ENCODE assay signal across 12 cellular contexts in genomic region chr10:132429281-132430230, GRCh38. TPM values are rescaled to one million over a fixed set of nuclear protein-coding genes. Genes with fewer than 3 reads are reported as not detected.
DNase-seq lines count a peak whose midpoint lies in the region; ATAC-seq lines count a peak whose summit lies in the region.
"Had no signal": no experiment of that assay in that cellular context is flagged by ENCODE, and none has a peak within 500 bp of the region (broad histone marks: within the 10 kb centered on the region; RNA-seq: fewer than 3 reads in every experiment).

No MANE protein-coding gene starts in this region.

- H3K36me3 Mint-ChIP-seq in activated CD4-positive, alpha-beta T cell treated with anti-CD3 and anti-CD28 coated beads for 36 hours (ENCODE audit: low read depth) = no peaks in the 10 kb centered on the region
- no peaks in the 10 kb centered on the region for H3K36me3 Mint-ChIP-seq in stimulated activated effector memory CD8-positive, alpha-beta T cell treated with anti-CD3 and anti-CD28 coated beads, Interleukin-12 subunit alpha, Interleukin-12 subunit beta, amount 100 ng/mL, for 72 hours

- no peaks in the 10 kb centered on the region for H3K36me3 ChIP-seq in mesendoderm (ENCODE audit: control insufficient read depth, insufficient read depth, low read length)
- H3K36me3 ChIP-seq: uterus had no signal

- H3K56ac ChIP-seq in mesendoderm (ENCODE audit: low read length) = no peak overlapping the region

- no peak overlapping the region for H2BK5ac ChIP-seq in mesendoderm (ENCODE audit: low read length)

- no peak overlapping the region for H2AK5ac ChIP-seq in mesendoderm (ENCODE audit: low read length)

- no peaks in the 10 kb centered on the region for H3K9me3 Mint-ChIP-seq in activated CD4-positive, alpha-beta T cell treated with anti-CD3 and anti-CD28 coated beads for 36 hours (ENCODE audit: low read depth)
- no peaks in the 10 kb centered on the region for H3K9me3 Mint-ChIP-seq in stimulated activated effector memory CD8-positive, alpha-beta T cell treated with anti-CD3 and anti-CD28 coated beads, Interleukin-12 subunit alpha, Interleukin-12 subunit beta, amount 100 ng/mL, for 72 hours

- H3K27me3 Mint-ChIP-seq in activated CD4-positive, alpha-beta T cell treated with anti-CD3 and anti-CD28 coated beads for 36 hours = no peaks in the 10 kb centered on the region

- H3K79me2 ChIP-seq in mesendoderm (ENCODE audit: control insufficient read depth, insufficient read depth, low read length) = no peaks in the 10 kb centered on the region

- H3K4me2 ChIP-seq in mesendoderm (ENCODE audit: low read length) = no peak overlapping the region

- POLR2A ChIA-PET in activated CD4-positive, alpha-beta T cell treated with anti-CD3 and anti-CD28 coated beads for 36 hours (lab: Charles Lee) = interaction anchor here (0.6 kb wide), 1 partner anchor 67 kb away, joined by 3 read pairs; no protein-coding TSS in a partner anchor

- CTCF ChIA-PET in activated CD4-positive, alpha-beta T cell treated with anti-CD3 and anti-CD28 coated beads for 36 hours (lab: Charles Lee) = no interaction called here

- H4K5ac ChIP-seq in mesendoderm (ENCODE audit: low read length) = no peak overlapping the region

- intact Hi-C loops in activated CD4-positive, alpha-beta T cell treated with anti-CD3 and anti-CD28 coated beads for 36 hours (cut with DNase I, micrococcal nuclease) = no loop called here
- intact Hi-C loops in head of caudate nucleus (cut with DNase I) = no loop called here

- no peak overlapping the region for H3K27ac ChIP-seq in mesendoderm (ENCODE audit: low read depth, low read length)
- H3K27ac ChIP-seq: uterus had no signal

- H3K4ac ChIP-seq in mesendoderm (ENCODE audit: low read depth, low read length) = no peak overlapping the region

- H3K27me3 ChIP-seq in mesendoderm (ENCODE audit: insufficient read depth, low read length, poor library complexity) = no peaks in the 10 kb centered on the region
- H3K27me3 ChIP-seq: uterus had no signal

- DNase-seq in activated CD4-positive, alpha-beta T cell treated with anti-CD3 and anti-CD28 coated beads for 36 hours = no peak
- no peak for DNase-seq in activated CD4-positive, alpha-beta T cell treated with anti-CD3 and anti-CD28 coated beads for 4 hours
- DNase-seq in NCI-H2107 (lab: John Stamatoyannopoulos, UW) (peak; percentile 67), head of caudate nucleus (peak; percentile 44 to 94 (median 78)), mesendoderm (no peak), mesenteric fat pad (ENCODE audit: low spot score) (no peak), middle frontal gyrus (ENCODE audit: extremely low spot score, low spot score) (no peak)
- no peak for DNase-seq in stimulated activated effector memory CD8-positive, alpha-beta T cell treated with anti-CD3 and anti-CD28 coated beads, Interleukin-12 subunit alpha, Interleukin-12 subunit beta, amount 100 ng/mL, for 72 hours (ENCODE audit: low spot score in 2 of 2)
- DNase-seq: activated T-cell treated with anti-CD3 and anti-CD28 coated beads for 4 hours, GF-D8, midbrain, uterus had no signal

- no peak overlapping the region for H2BK120ac ChIP-seq in mesendoderm (ENCODE audit: low read depth, low read length)

- H3K18ac ChIP-seq in mesendoderm (ENCODE audit: low read length) = no peak overlapping the region

- H3K9ac ChIP-seq in mesendoderm (ENCODE audit: low read length) = no peak overlapping the region

- no peak overlapping the region for H3K4me3 Mint-ChIP-seq in activated CD4-positive, alpha-beta T cell treated with anti-CD3 and anti-CD28 coated beads for 36 hours
- no peak overlapping the region for H3K4me3 Mint-ChIP-seq in stimulated activated effector memory CD8-positive, alpha-beta T cell treated with anti-CD3 and anti-CD28 coated beads, Interleukin-12 subunit alpha, Interleukin-12 subunit beta, amount 100 ng/mL, for 72 hours

- H3K27ac Mint-ChIP-seq in activated CD4-positive, alpha-beta T cell treated with anti-CD3 and anti-CD28 coated beads for 36 hours = peak overlapping the region; percentile 18
- peak overlapping the region; percentile 35 for H3K27ac Mint-ChIP-seq in stimulated activated effector memory CD8-positive, alpha-beta T cell treated with anti-CD3 and anti-CD28 coated beads, Interleukin-12 subunit alpha, Interleukin-12 subunit beta, amount 100 ng/mL, for 72 hours

- H3K4me3 ChIP-seq in mesendoderm (ENCODE audit: low read length) = no peak overlapping the region
- H3K4me3 ChIP-seq: uterus had no signal

- H3K79me1 ChIP-seq in mesendoderm (ENCODE audit: low read length) = no peaks in the 10 kb centered on the region

- no peak overlapping the region for H3K23ac ChIP-seq in mesendoderm (ENCODE audit: low read length)

- H2BK15ac ChIP-seq in mesendoderm (replicated peaks; ENCODE audit: low read depth) = no peak overlapping the region

- H3K4me1 ChIP-seq in mesendoderm (ENCODE audit: control insufficient read depth, low read depth, low read length) = no peaks in the 10 kb centered on the region
- H3K4me1 ChIP-seq: uterus had no signal

- H3K4me1 Mint-ChIP-seq in activated CD4-positive, alpha-beta T cell treated with anti-CD3 and anti-CD28 coated beads for 36 hours = peaks cover 4% of the 10 kb centered on the region
- H3K4me1 Mint-ChIP-seq in stimulated activated effector memory CD8-positive, alpha-beta T cell treated with anti-CD3 and anti-CD28 coated beads, Interleukin-12 subunit alpha, Interleukin-12 subunit beta, amount 100 ng/mL, for 72 hours = peaks cover 9% of the 10 kb centered on the region

- ATAC-seq in activated CD4-positive, alpha-beta T cell treated with anti-CD3 and anti-CD28 coated beads for 36 hours = no peak
- ATAC-seq in stimulated activated effector memory CD8-positive, alpha-beta T cell treated with anti-CD3 and anti-CD28 coated beads, Interleukin-12 subunit alpha, Interleukin-12 subunit beta, amount 100 ng/mL, for 72 hours = no peak

- no CpG with 5 or more reads among the region's 18 CpGs for WGBS in mesendoderm (ENCODE audit: extremely low coverage, insufficient coverage, low lambda C conversion rate)

- H4K8ac ChIP-seq in mesendoderm (ENCODE audit: low read depth, low read length) = no peak overlapping the region

RNA-seq across cellular contexts. Expression of gene PWWP2B, which starts 32.6 kb away (rescaled TPM):
- 1 to 10 TPM; 2.4 to 2.9 TPM for total RNA-seq in activated CD4-positive, alpha-beta T cell treated with anti-CD3 and anti-CD28 coated beads for 36 hours
- polyA plus RNA-seq in mesendoderm (2013, experiment 1 of 2) = 4.0 TPM
- polyA plus RNA-seq in mesendoderm (2013, experiment 2 of 2) = 3.9 TPM
- total RNA-seq in mesenteric fat pad = 30.4 TPM

Comparison
In these comparisons a context has a peak if more than half of its experiments do, and no peak if none do; other contexts are left out.
1. DNase-seq: peak in NCI-H2107 (single experiment) and head of caudate nucleus (42 of 42); none in activated CD4-positive, alpha-beta T cell treated with anti-CD3 and anti-CD28 coated beads for 36 hours (single experiment), activated CD4-positive, alpha-beta T cell treated with anti-CD3 and anti-CD28 coated beads for 4 hours (0 of 2), stimulated activated effector memory CD8-positive, alpha-beta T cell treated with anti-CD3 and anti-CD28 coated beads, Interleukin-12 subunit alpha, Interleukin-12 subunit beta, amount 100 ng/mL, for 72 hours (0 of 2), mesendoderm (single experiment), mesenteric fat pad (single experiment) and middle frontal gyrus (single experiment).